9 cellular contexts compared by ENCODE assay signal in the genomic region with DNA sequence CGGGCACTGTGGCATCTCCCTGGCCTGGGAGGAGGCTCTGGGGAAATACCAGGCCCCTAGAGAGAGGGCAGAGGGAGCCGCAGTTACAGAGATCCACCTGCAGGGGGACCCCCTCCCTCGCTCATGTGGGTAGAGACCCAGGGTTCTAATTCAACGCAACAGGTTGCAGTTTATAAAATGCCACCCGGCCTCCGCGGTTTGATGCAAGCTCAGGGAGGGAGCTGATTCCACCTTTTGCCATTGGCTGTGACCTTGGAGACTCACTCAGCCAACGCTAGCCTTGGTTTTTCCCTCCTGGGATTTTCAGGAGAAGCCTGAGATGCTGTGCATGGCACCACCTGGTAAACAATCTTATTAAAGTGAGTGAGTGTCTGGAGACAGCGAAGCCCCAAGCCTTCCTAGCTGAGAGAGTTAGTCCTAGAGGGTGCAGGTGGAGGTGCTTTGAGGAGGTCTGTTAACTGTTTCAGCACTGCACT. TPM values are rescaled to one million over a fixed set of nuclear protein-coding genes. Genes with fewer than 3 reads are reported as not detected.
A peak's percentile ranks its signal among the peaks of the same experiment; 100 is the strongest.
DNase-seq lines count a peak whose midpoint lies in the region; ATAC-seq and TF ChIP-seq lines count a peak whose summit lies in the region.
"Had no signal": no experiment of that assay in that cellular context is flagged by ENCODE, and none has a peak within 500 bp of the region (broad histone marks: within the 10 kb centered on the region; RNA-seq: fewer than 3 reads in every experiment).

No MANE protein-coding gene starts in this region.

- H3K27me3 ChIP-seq in hepatocyte: no peaks in the 10 kb centered on the region
- H3K27me3 ChIP-seq in gastrocnemius medialis: no peaks in the 10 kb centered on the region

- in situ Hi-C loops in gastrocnemius medialis (cut with MboI; ENCODE audit: low sequenced_read_pairs in 4 of 4): loop anchor here in 2 of 4 donors (5.0 to 25.0 kb wide), 3 partner anchors 77 to 232 kb away; no protein-coding TSS in a partner anchor

- intact Hi-C loops in gastrocnemius medialis (cut with DNase I; ENCODE audit: low total_unique reads): loop anchor here (1.0 kb wide), 1 partner anchor 74 kb away; no protein-coding TSS in a partner anchor

- no peak overlapping the region for H2AFZ ChIP-seq in hepatocyte

- H3K4me1 Mint-ChIP-seq in T-helper 17 cell: peaks cover 5% of the 10 kb centered on the region

- 4% methylated on average over 9 of the region's 9 CpGs for WGBS in hepatocyte (ENCODE audit: low lambda C conversion rate, missing lambda C conversion rate)

- H3K4me3 ChIP-seq in hepatocyte: no peak overlapping the region
- H3K4me3 ChIP-seq in gastrocnemius medialis: no peak overlapping the region

- peak; percentile 93 for TF ChIP-seq CTCF in hepatocyte (IDR thresholded peaks at IDR 0.05; ENCODE audit: poor library complexity)
- peak; percentile 78 to 92 (median 88) for TF ChIP-seq CTCF in gastrocnemius medialis (IDR thresholded peaks at IDR 0.05 in 4 of 5, conservative IDR thresholded peaks at IDR 0.05 in 1 of 5)

- H3K27ac Mint-ChIP-seq in T-helper 17 cell: no peak overlapping the region

- no peaks in the 10 kb centered on the region for H4K20me1 ChIP-seq in hepatocyte (ENCODE audit: insufficient read depth, poor library complexity, severe bottlenecking)

- H3K79me2 ChIP-seq in hepatocyte: no peaks in the 10 kb centered on the region

- H3K4me1 ChIP-seq in hepatocyte (ENCODE audit: insufficient read depth) (peaks cover 9% of the 10 kb centered on the region), gastrocnemius medialis (peaks cover 0 to 5% of the 10 kb centered on the region in 2 donors)

- no peaks in the 10 kb centered on the region for H3K9me2 ChIP-seq in hepatocyte (replicated peaks; ENCODE audit: insufficient read depth)

- no peak overlapping the region for H3K27ac ChIP-seq in hepatocyte
- no peak overlapping the region for H3K27ac ChIP-seq in gastrocnemius medialis

- DNase-seq in GM03348 (ENCODE audit: low spot score): peak; percentile 89
- peak; percentile 53 for DNase-seq in M059J (ENCODE audit: low read depth)
- peak; percentile 44 to 62 (median 44) for DNase-seq in T-helper 17 cell
- peak in 44 of 56 donors; percentile 4 to 69 (median 18) for DNase-seq in amygdala (lab: John Stamatoyannopoulos, UW)
- DNase-seq in hepatocyte (ENCODE audit: low spot score): peak; percentile 79
- DNase-seq in gastrocnemius medialis: peak in 1 of 2 donors; percentile 18

- H3K4me3 Mint-ChIP-seq in T-helper 17 cell: no peak overlapping the region

- peak overlapping the region; percentile 71 for H3K4me2 ChIP-seq in hepatocyte

- TF ChIP-seq POLR2A in gastrocnemius medialis (IDR thresholded peaks at IDR 0.05): no peak

- H3K36me3 ChIP-seq in hepatocyte (replicated peaks; ENCODE audit: insufficient read depth, low read depth) (no peaks in the 10 kb centered on the region), gastrocnemius medialis (no peaks in the 10 kb centered on the region)

- peaks cover 24% of the 10 kb centered on the region for H3K27me3 Mint-ChIP-seq in T-helper 17 cell

- H3K9me3 ChIP-seq in T-helper 17 cell (ENCODE audit: control insufficient read depth, low read length, poor library complexity, severe bottlenecking): no peaks in the 10 kb centered on the region
- H3K9me3 ChIP-seq in hepatocyte (ENCODE audit: low read depth): no peaks in the 10 kb centered on the region
- H3K9me3 ChIP-seq in gastrocnemius medialis: no peaks in the 10 kb centered on the region

- ATAC-seq in T-helper 17 cell: peak; percentile 92
- ATAC-seq in gastrocnemius medialis: peak; percentile 30 to 62
- ATAC-seq in GM18870 (IDR thresholded peaks at IDR 0.05; ENCODE audit: unreplicated experiment): no peak
- no peak for ATAC-seq in HG03196 (IDR thresholded peaks at IDR 0.05; ENCODE audit: unreplicated experiment)

- H3K36me3 Mint-ChIP-seq in T-helper 17 cell (ENCODE audit: low read depth): no peaks in the 10 kb centered on the region

RNA-seq across cellular contexts. Expression of a gene that starts 12.1 kb away (rescaled TPM):
- total RNA-seq in M059J (2014; rRNA removed; shearing (Covaris generic)): 0.07 and 0.20 TPM in 2 replicates
- total RNA-seq in T-helper 17 cell: not detected
- 0.28 and 0.30 TPM in 2 replicates for total RNA-seq in hepatocyte
- not detected in 2 replicates for polyA plus RNA-seq in hepatocyte
- under 1 TPM in 2 of 4 donors, not detected in 2; 0.10 TPM for total RNA-seq in gastrocnemius medialis
- total RNA-seq: glomerular endothelial cell had no signal

RNA-seq across cellular contexts. Expression of a gene that starts 25.9 kb away (rescaled TPM):
- 48.9 and 65.2 TPM in 2 replicates for total RNA-seq in M059J (2014; rRNA removed; shearing (Covaris generic))
- total RNA-seq in T-helper 17 cell: 100 to 1,000 TPM; 152 to 154 TPM
- total RNA-seq in hepatocyte: 68.8 and 76.3 TPM in 2 replicates
- polyA plus RNA-seq in hepatocyte: 63.4 and 79.2 TPM in 2 replicates
- 100 to 1,000 TPM; 104 to 237 (median 132) TPM for total RNA-seq in gastrocnemius medialis

Comparison
In these comparisons a context has a peak if more than half of its experiments do, and no peak if none do; other contexts are left out.
1. ATAC-seq: peak in T-helper 17 cell (single experiment) and gastrocnemius medialis (2 of 2); none in GM18870 (single experiment) and HG03196 (single experiment).